In the genomic region with DNA sequence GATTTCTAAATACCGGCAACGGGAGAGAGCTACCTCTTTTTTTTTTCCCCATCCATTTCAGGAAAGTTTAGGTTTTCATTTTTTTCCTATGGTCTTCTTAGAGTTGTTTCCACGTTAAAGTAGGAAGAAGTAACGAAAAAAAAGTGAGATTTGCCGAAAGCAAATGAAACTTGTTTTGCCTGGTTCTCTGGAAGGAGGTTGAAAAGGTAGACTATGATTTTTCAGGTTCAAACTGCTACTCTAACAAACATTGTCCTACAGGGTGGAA, we compare ENCODE assay signal across 8 cellular contexts. TPM values are rescaled to one million over a fixed set of nuclear protein-coding genes. Genes with fewer than 3 reads are reported as not detected.
DNase-seq lines count a peak whose midpoint lies in the region; ATAC-seq and TF ChIP-seq lines count a peak whose summit lies in the region.

No MANE protein-coding gene starts in this region.

- H3K4me3 Mint-ChIP-seq in Calu3 (ENCODE audit: low read depth, unreplicated experiment): peak overlapping the region; percentile 68

- TF ChIP-seq CTCF in Calu3 (IDR thresholded peaks at IDR 0.05; ENCODE audit: unreplicated experiment): no peak
- TF ChIP-seq CTCF in prostate gland (IDR thresholded peaks at IDR 0.05): no peak

- H3K27me3 ChIP-seq in SJCRH30 (no peaks in the 10 kb centered on the region), esophagus (ENCODE audit: control insufficient read depth in 1 of 2, insufficient read depth in 2 of 2, low read length in 2 of 2) (no peaks in the 10 kb centered on the region), prostate gland (replicated peaks; ENCODE audit: insufficient read depth) (no peaks in the 10 kb centered on the region)

- H3K4me1 ChIP-seq in SJCRH30 (peaks cover 17% of the 10 kb centered on the region), esophagus (ENCODE audit: control insufficient read depth in 2 of 2, insufficient read depth in 2 of 2, low read length in 1 of 2) (no peaks in the 10 kb centered on the region), prostate gland (replicated peaks) (no peaks in the 10 kb centered on the region)

- intact Hi-C loops in Calu3 (cut with micrococcal nuclease; ENCODE audit: unreplicated experiment) (no loop called here), prostate gland (cut with DNase I) (loop anchor here (5.0 kb wide), 1 partner anchor 36 kb away; no protein-coding TSS in a partner anchor)

- H3K4me1 Mint-ChIP-seq in Calu3 (ENCODE audit: low read depth, unreplicated experiment): peaks cover 51% of the 10 kb centered on the region

- peak overlapping the region; percentile 52 for H3K4me3 ChIP-seq in SJCRH30
- H3K4me3 ChIP-seq in esophagus (ENCODE audit: low read depth in 1 of 2, low read length in 2 of 2): peak overlapping the region in 1 of 2 donors; percentile 69
- H3K4me3 ChIP-seq in prostate gland: peak overlapping the region; percentile 27 to 33

- 12 to 18% methylated on average over 5 of the region's 5 CpGs for WGBS in esophagus, 2 donors
- 10% methylated on average over 5 of the region's 5 CpGs for WGBS in prostate gland

- H3K27ac Mint-ChIP-seq in Calu3 (ENCODE audit: unreplicated experiment): peak overlapping the region; percentile 94

- H3K27ac ChIP-seq in SJCRH30 (peak overlapping the region; percentile 67), esophagus (ENCODE audit: low read depth in 2 of 2, low read length in 1 of 2) (peak overlapping the region; percentile 73 to 95), prostate gland (peak overlapping the region; percentile 94 to 100)

- DNase-seq in Calu3 (no peak), SJCRH30 (no peak), prostate gland (ENCODE audit: low spot score) (no peak), NCI-H526 treated with DMSO at 0.1 percent for 48 hours (lab: John Stamatoyannopoulos, UW) (no peak), NCI-H1105 treated with DMSO at 0.1 percent for 48 hours (lab: John Stamatoyannopoulos, UW) (no peak)

- CTCF ChIA-PET in Calu3 (lab: Charles Lee): interaction anchor here (0.9 to 4.0 kb wide), 7 partner anchors 12 to 50 kb away, joined by 3 to 24 read pairs (median 4); a partner anchor contains a TSS

- TF ChIP-seq POLR2A in prostate gland (IDR thresholded peaks at IDR 0.05): no peak

- H3K9me3 ChIP-seq in SJCRH30 (replicated peaks) (no peaks in the 10 kb centered on the region), esophagus (ENCODE audit: control insufficient read depth in 2 of 2, insufficient read depth in 1 of 2, low read depth in 1 of 2, low read length in 1 of 2) (no peaks in the 10 kb centered on the region), prostate gland (no peaks in the 10 kb centered on the region)

- peaks cover 30% of the 10 kb centered on the region for H3K36me3 ChIP-seq in SJCRH30
- no peaks in the 10 kb centered on the region for H3K36me3 ChIP-seq in esophagus (ENCODE audit: control insufficient read depth in 2 of 2, insufficient read depth in 2 of 2, low read length in 1 of 2)
- no peaks in the 10 kb centered on the region for H3K36me3 ChIP-seq in prostate gland

- ATAC-seq in GM18511 (IDR thresholded peaks at IDR 0.05; ENCODE audit: unreplicated experiment) (no peak), HG03432 (IDR thresholded peaks at IDR 0.05; ENCODE audit: unreplicated experiment) (no peak)

- peaks cover 13% of the 10 kb centered on the region for H3K27me3 Mint-ChIP-seq in Calu3 (ENCODE audit: unreplicated experiment)

- no TSS peak for BruUV-seq in Calu3 (replicated peaks; lab: Mats Ljungman, UMichigan)

- peaks cover 58% of the 10 kb centered on the region for H3K36me3 Mint-ChIP-seq in Calu3 (ENCODE audit: insufficient read depth, unreplicated experiment)

- H3K9me3 Mint-ChIP-seq in Calu3 (ENCODE audit: low read depth, unreplicated experiment): no peaks in the 10 kb centered on the region

RNA-seq across cellular contexts. Expression of a gene that starts 18.6 kb away (rescaled TPM):
- total RNA-seq in Calu3 (2022) (127 and 140 TPM in 2 replicates), prostate gland (100 to 1,000 TPM in 1 of 2 donors, 10 to 100 TPM in 1; 76.3 to 137 TPM)
- total RNA-seq in SJCRH30 (2014; rRNA removed; shearing (Covaris generic)): 64.8 and 82.6 TPM in 2 replicates
- polyA plus RNA-seq in esophagus: 10 to 100 TPM; 25.8 to 32.8 TPM
